In genomic region chr6:25007269-25007699, GRCh38 we compare ENCODE assay signal across 8 cellular contexts.
DNase-seq lines count a peak whose midpoint lies in the region; ATAC-seq and TF ChIP-seq lines count a peak whose summit lies in the region.

No MANE protein-coding gene starts in this region.

- TF ChIP-seq CTCF in coronary artery (IDR thresholded peaks at IDR 0.05) = no peak

- H3K9me3 Mint-ChIP-seq in activated naive CD8-positive, alpha-beta T cell treated with anti-CD3 and anti-CD28 coated beads for 36 hours = no peaks in the 10 kb centered on the region

- H3K4me3 ChIP-seq in coronary artery = no peak overlapping the region

- H3K4me1 Mint-ChIP-seq in activated naive CD8-positive, alpha-beta T cell treated with anti-CD3 and anti-CD28 coated beads for 36 hours = peaks cover 76% of the 10 kb centered on the region

- H3K27me3 Mint-ChIP-seq in activated naive CD8-positive, alpha-beta T cell treated with anti-CD3 and anti-CD28 coated beads for 36 hours = no peaks in the 10 kb centered on the region

- ATAC-seq in HG03378 (IDR thresholded peaks at IDR 0.05; ENCODE audit: unreplicated experiment) = peak; percentile 74

- peak overlapping the region; percentile 62 for H3K4me3 Mint-ChIP-seq in activated naive CD8-positive, alpha-beta T cell treated with anti-CD3 and anti-CD28 coated beads for 36 hours

- peaks cover 1% of the 10 kb centered on the region for H3K36me3 Mint-ChIP-seq in activated naive CD8-positive, alpha-beta T cell treated with anti-CD3 and anti-CD28 coated beads for 36 hours

- DNase-seq in stimulated activated CD8-positive, alpha-beta memory T cell treated with anti-CD3 and anti-CD28 coated beads, Interleukin-4, amount 100 ng/mL, for 24 hours (ENCODE audit: low read depth) = peak; percentile 30
- no peak for DNase-seq in stimulated activated CD8-positive, alpha-beta memory T cell treated with anti-CD3 and anti-CD28 coated beads, Interleukin-4, amount 100 ng/mL, for 48 hours
- DNase-seq in activated naive CD8-positive, alpha-beta T cell treated with anti-CD3 and anti-CD28 coated beads for 36 hours = peak; percentile 54
- peak; percentile 47 to 55 for DNase-seq in stimulated activated CD4-positive, alpha-beta T cell treated with anti-CD3 and anti-CD28 coated beads, Interleukin-2, amount 100 ng/mL, for 24 hours
- DNase-seq in HCEC 1CT = no peak
- DNase-seq in coronary artery (ENCODE audit: low spot score) = no peak
- DNase-seq in dedifferentiated amniotic fluid mesenchymal stem cell (ENCODE audit: extremely low spot score) = no peak

- H3K27ac ChIP-seq in coronary artery = peak overlapping the region in 1 of 2 donors; percentile 78

- H3K27ac Mint-ChIP-seq in activated naive CD8-positive, alpha-beta T cell treated with anti-CD3 and anti-CD28 coated beads for 36 hours = peak overlapping the region; percentile 92

Comparison
In these comparisons a context has a peak if more than half of its experiments do, and no peak if none do; other contexts are left out.
1. DNase-seq: peak in stimulated activated CD8-positive, alpha-beta memory T cell treated with anti-CD3 and anti-CD28 coated beads, Interleukin-4, amount 100 ng/mL, for 24 hours (single experiment), activated naive CD8-positive, alpha-beta T cell treated with anti-CD3 and anti-CD28 coated beads for 36 hours (single experiment) and stimulated activated CD4-positive, alpha-beta T cell treated with anti-CD3 and anti-CD28 coated beads, Interleukin-2, amount 100 ng/mL, for 24 hours (2 of 2); none in stimulated activated CD8-positive, alpha-beta memory T cell treated with anti-CD3 and anti-CD28 coated beads, Interleukin-4, amount 100 ng/mL, for 48 hours (single experiment), HCEC 1CT (single experiment), coronary artery (single experiment) and dedifferentiated amniotic fluid mesenchymal stem cell (single experiment).